Comparison of ENCODE assay signal across 8 cellular contexts in the genomic region with DNA sequence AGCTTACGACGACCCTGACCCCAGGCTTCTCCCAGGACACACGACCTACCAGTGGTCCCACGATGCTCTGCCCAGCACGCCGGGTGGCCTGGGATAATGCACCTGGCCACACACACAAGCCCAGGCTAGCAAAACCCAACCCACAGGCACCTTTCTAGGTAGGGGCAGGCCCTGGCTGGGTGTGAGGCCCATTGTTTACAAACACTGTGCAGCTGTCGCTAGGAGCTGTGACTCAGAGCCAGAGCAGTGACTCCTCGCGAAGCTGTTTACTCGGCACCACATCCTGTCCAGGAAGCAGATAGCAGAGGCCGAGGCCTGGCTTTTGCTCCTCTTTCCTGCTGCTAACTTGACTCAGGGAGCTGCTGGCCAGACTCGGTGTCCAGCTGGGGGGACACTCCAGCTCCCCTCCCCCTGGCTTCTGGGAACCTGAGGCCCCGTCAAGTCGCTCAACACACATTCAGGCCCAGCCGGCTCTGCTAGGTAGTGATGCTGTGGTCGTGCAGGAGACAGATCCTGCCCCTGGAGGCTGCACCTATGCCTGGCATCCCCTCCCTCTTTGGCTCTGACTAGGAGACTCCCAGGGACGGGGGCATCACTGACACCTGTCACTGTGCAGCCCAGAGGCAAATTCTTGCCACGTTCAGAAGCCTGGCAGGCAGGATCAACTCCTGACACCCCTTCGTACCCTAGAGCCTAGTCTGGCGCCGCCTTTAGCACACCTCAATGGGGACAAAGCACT. TPM values are rescaled to one million over a fixed set of nuclear protein-coding genes. Genes with fewer than 3 reads are reported as not detected.
DNase-seq lines count a peak whose midpoint lies in the region; ATAC-seq, FAIRE-seq and TF ChIP-seq lines count a peak whose summit lies in the region.

No MANE protein-coding gene starts in this region.

- ATAC-seq in GM19468 (IDR thresholded peaks at IDR 0.05; ENCODE audit: extremely low read depth, unreplicated experiment), result peak; percentile 83

- H3K9me3 ChIP-seq in CD8-positive, alpha-beta memory T cell (ENCODE audit: low read length), result no peaks in the 10 kb centered on the region
- H3K9me3 ChIP-seq in suprapubic skin, result no peaks in the 10 kb centered on the region

- H3K36me3 ChIP-seq in CD8-positive, alpha-beta memory T cell (ENCODE audit: insufficient read depth, low read length), result no peaks in the 10 kb centered on the region
- H3K36me3 ChIP-seq in suprapubic skin, result no peaks in the 10 kb centered on the region

- no peaks in the 10 kb centered on the region for H3K9me3 Mint-ChIP-seq in CD8-positive, alpha-beta memory T cell

- H3K27ac ChIP-seq in CD8-positive, alpha-beta memory T cell (ENCODE audit: low read depth, low read length), result peak overlapping the region; percentile 100
- peak overlapping the region; percentile 95 for H3K27ac ChIP-seq in suprapubic skin

- H3K27me3 ChIP-seq in CD8-positive, alpha-beta memory T cell (ENCODE audit: insufficient read depth, low read length, poor library complexity, severe bottlenecking), result no peaks in the 10 kb centered on the region
- no peaks in the 10 kb centered on the region for H3K27me3 ChIP-seq in suprapubic skin

- H3K4me3 ChIP-seq in CD8-positive, alpha-beta memory T cell (ENCODE audit: low read length), result peak overlapping the region; percentile 35
- no peak overlapping the region for H3K4me3 ChIP-seq in suprapubic skin

- H3K27me3 Mint-ChIP-seq in CD8-positive, alpha-beta memory T cell, result peaks cover 0 to 2% of the 10 kb centered on the region in 2 donors

- H3K4me3 Mint-ChIP-seq in CD8-positive, alpha-beta memory T cell, result peak overlapping the region; percentile 76 to 96 (median 84)

- H3K36me3 Mint-ChIP-seq in CD8-positive, alpha-beta memory T cell, result peaks cover 0 to 21% (median 7%) of the 10 kb centered on the region in 3 donors

- peak in 1 of 2 donors; percentile 40 for TF ChIP-seq POLR2A in suprapubic skin (IDR thresholded peaks at IDR 0.05)

- peak overlapping the region; percentile 100 for H3K27ac Mint-ChIP-seq in CD8-positive, alpha-beta memory T cell

- no peak for TF ChIP-seq EP300 in suprapubic skin (IDR thresholded peaks at IDR 0.05)

- no peak for TF ChIP-seq CTCF in suprapubic skin (IDR thresholded peaks at IDR 0.05)

- WGBS in suprapubic skin, result 19% methylated on average over 9 of the region's 21 CpGs

- H3K4me1 ChIP-seq in CD8-positive, alpha-beta memory T cell (ENCODE audit: insufficient read depth, low read length), result peaks cover 88% of the 10 kb centered on the region
- peaks cover 93% of the 10 kb centered on the region for H3K4me1 ChIP-seq in suprapubic skin

- POLR2A ChIA-PET in CD8-positive, alpha-beta memory T cell (lab: Charles Lee), result interaction anchor here (0.5 to 4.5 kb wide), 10 partner anchors 8 to 240 kb away, joined by 3 to 67 read pairs (median 8); a partner anchor contains a TSS

- FAIRE-seq in RCC 7860 (lab: Jason Lieb, UNC), result peak; percentile 84

- H3K4me1 Mint-ChIP-seq in CD8-positive, alpha-beta memory T cell, result peaks cover 62 to 83% (median 66%) of the 10 kb centered on the region in 3 donors

- CTCF ChIA-PET in CD8-positive, alpha-beta memory T cell (lab: Charles Lee), result interaction anchor here (1.0 to 11.8 kb wide), 9 partner anchors 10 to 32 kb away, joined by 3 to 220 read pairs (median 8); no protein-coding TSS in a partner anchor

- peak; percentile 85 to 97 (median 88) for DNase-seq in CD8-positive, alpha-beta memory T cell
- DNase-seq in HS-27A (ENCODE audit: low read depth), result peak; percentile 53
- peak; percentile 98 for DNase-seq in RCC 7860 (ENCODE audit: low spot score)
- peak; percentile 86 for DNase-seq in activated effector memory CD4-positive, alpha-beta T cell treated with Interleukin-2 at 50 U/mL for 16 hours
- peak; percentile 77 for DNase-seq in fibroblast of the conjunctiva (ENCODE audit: low read depth)
- DNase-seq in non-pigmented ciliary epithelial cell (ENCODE audit: low read depth), result peak; percentile 81
- DNase-seq in suprapubic skin (ENCODE audit: low spot score in 2 of 2), result peak; percentile 96 to 97

RNA-seq across cellular contexts. Expression of a gene that starts 12.8 kb away (rescaled TPM):
- 10 to 100 TPM; 59.1 to 67.8 TPM for total RNA-seq in CD8-positive, alpha-beta memory T cell
- 78.0 TPM for polyA plus RNA-seq in CD8-positive, alpha-beta memory T cell
- total RNA-seq in suprapubic skin, result 100 to 1,000 TPM; 173 to 244 (median 212) TPM

RNA-seq across cellular contexts. Expression of a gene that starts 29.9 kb away (rescaled TPM):
- total RNA-seq in CD8-positive, alpha-beta memory T cell, result 1 to 10 TPM; 1.8 to 2.6 TPM
- polyA plus RNA-seq in CD8-positive, alpha-beta memory T cell, result not detected
- 10 to 100 TPM in 1 of 4 donors, 1 to 10 TPM in 3; 2.6 to 14.6 (median 5.8) TPM for total RNA-seq in suprapubic skin
